In genomic region chr5:118987988-118988945, GRCh38 we compare ENCODE assay signal across 8 cellular contexts. TPM values are rescaled to one million over a fixed set of nuclear protein-coding genes. Genes with fewer than 3 reads are reported as not detected.
DNase-seq lines count a peak whose midpoint lies in the region; ATAC-seq and TF ChIP-seq lines count a peak whose summit lies in the region.

Gene DTWD2 (minus strand): TSS chr5:118988547. CDS start chr5:118988511, 36 bp downstream.

- no peaks in the 10 kb centered on the region for H3K36me3 ChIP-seq in OCI-LY1 (ENCODE audit: insufficient read depth, low read length)
- no peaks in the 10 kb centered on the region for H3K36me3 ChIP-seq in mucosa of descending colon (ENCODE audit: low read depth)

- peak; percentile 97 for ATAC-seq in GM21528 (IDR thresholded peaks at IDR 0.05; ENCODE audit: low FRiP score, unreplicated experiment)
- ATAC-seq in mucosa of descending colon, result peak; percentile 98

- H3K27ac ChIP-seq in OCI-LY1 (ENCODE audit: low read depth, low read length, poor library complexity, severe bottlenecking), result peak within 1 kb of the TSS; percentile 57

- peak within 1 kb of the TSS; percentile 74 for H3K9ac ChIP-seq in OCI-LY1 (ENCODE audit: low read length)

- H3K27me3 ChIP-seq in OCI-LY1 (ENCODE audit: insufficient read depth, low read length), result no peaks in the 10 kb centered on the region

- H3K9me2 ChIP-seq in OCI-LY1 (ENCODE audit: low read depth, low read length), result no peaks in the 10 kb centered on the region

- H2AFZ ChIP-seq in OCI-LY1 (ENCODE audit: low read length), result peak within 1 kb of the TSS; percentile 99

- intact Hi-C loops in mucosa of descending colon (cut with DNase I, micrococcal nuclease), result loop anchor here (5.0 kb wide), 2 partner anchors 84 to 424 kb away; partner anchors contain the start of gene DMXL1 (in 1 of the 2)

- H3F3A ChIP-seq in OCI-LY1 (ENCODE audit: insufficient read depth, low read length), result no peaks in the 10 kb centered on the region; the same call in 1 of the 2 replicates

- H3K4me1 ChIP-seq in OCI-LY1 (ENCODE audit: insufficient read depth, low read length, severe bottlenecking) (peaks cover 27% of the 10 kb centered on the region), mucosa of descending colon (ENCODE audit: low read depth) (peaks cover 15% of the 10 kb centered on the region)

- peak within 1 kb of the TSS; percentile 69 for H3K4me3 ChIP-seq in OCI-LY1 (ENCODE audit: low read depth, low read length, poor library complexity, severe bottlenecking)
- peak within 1 kb of the TSS; percentile 62 for H3K4me3 ChIP-seq in epithelial cell of esophagus (ENCODE audit: low read length)
- H3K4me3 ChIP-seq in mucosa of descending colon, result peak within 1 kb of the TSS; percentile 75

- H3K79me2 ChIP-seq in OCI-LY1 (ENCODE audit: insufficient read depth, low read length), result no peaks in the 10 kb centered on the region

- H4K20me1 ChIP-seq in OCI-LY1 (ENCODE audit: insufficient read depth, low read length), result no peaks in the 10 kb centered on the region

- H3K4me2 ChIP-seq in OCI-LY1 (ENCODE audit: low read length), result peak within 1 kb of the TSS; percentile 75

- no peaks in the 10 kb centered on the region for H3K9me3 ChIP-seq in OCI-LY1 (ENCODE audit: low read length)
- no peaks in the 10 kb centered on the region for H3K9me3 ChIP-seq in mucosa of descending colon

- TF ChIP-seq CTCF in OCI-LY1 (IDR thresholded peaks at IDR 0.05; ENCODE audit: low read length) (peak; percentile 91), epithelial cell of esophagus (IDR thresholded peaks at IDR 0.05; ENCODE audit: insufficient read depth, low read depth, low read length, missing control alignments) (peak; percentile 57), mucosa of descending colon (IDR thresholded peaks at IDR 0.05) (peak; percentile 92)

- peak; percentile 56 for DNase-seq in DMS153 treated with DMSO at 0.1 percent for 48 hours (lab: John Stamatoyannopoulos, UW; ENCODE audit: unreplicated experiment)
- peak; percentile 92 for DNase-seq in HuH-7.5 (ENCODE audit: low spot score)
- peak; percentile 89 for DNase-seq in activated T-cell treated with anti-CD3 and anti-CD28 coated beads for 24 hours (ENCODE audit: low read depth)
- DNase-seq in epithelial cell of esophagus (ENCODE audit: low read depth), result peak; percentile 94
- DNase-seq in mucosa of descending colon, result peak; percentile 96 to 97 (median 97)
- peak; percentile 71 to 83 for DNase-seq in stimulated activated CD8-positive, alpha-beta memory T cell treated with anti-CD3 and anti-CD28 coated beads, Interleukin-4, amount 100 ng/mL, for 1 hour (ENCODE audit: low read depth in 2 of 2, low spot score in 1 of 2)

RNA-seq across cellular contexts. Expression of gene DTWD2, which starts in this region (rescaled TPM):
- total RNA-seq in mucosa of descending colon, result 10 to 100 TPM in 1 of 3 donors, 1 to 10 TPM in 2; 5.8 to 11.4 (median 9.2) TPM

Comparison
In these comparisons a context has a peak if more than half of its experiments do, and no peak if none do; other contexts are left out.
1. Peak in every context shown above with its lines: DNase-seq, ATAC-seq, H3K4me3 ChIP-seq and H3K27ac ChIP-seq.